In genomic region chr7:154308928-154309327, GRCh38 we compare ENCODE assay signal across 26 cellular contexts.
"Had no signal": no experiment of that assay in that cellular context is flagged by ENCODE, and none has a peak within 500 bp of the region (broad histone marks: within the 10 kb centered on the region; RNA-seq: fewer than 3 reads in every experiment).

No MANE protein-coding gene starts in this region.

- H3K27me3 ChIP-seq: colonic mucosa had no signal

- H2AFZ ChIP-seq: hepatocyte had no signal

- H3K9me3 ChIP-seq: colonic mucosa, esophagus squamous epithelium, gastrocnemius medialis, left lung, lower lobe of right lung had no signal

- H3K4me3 ChIP-seq: colonic mucosa, esophagus squamous epithelium, gastrocnemius medialis, hepatocyte, left lung, lower lobe of right lung had no signal

- H3K36me3 Mint-ChIP-seq: naive thymus-derived CD4-positive, alpha-beta T cell had no signal

- FAIRE-seq: endometrium, islet of Langerhans, keratinocyte had no signal

- ATAC-seq: effector memory CD8-positive, alpha-beta T cell; esophagus mucosa; gastrocnemius medialis; left cardiac atrium; left lung; left ventricle myocardium superior; lower lobe of right lung; naive thymus-derived CD4-positive, alpha-beta T cell had no signal

- H3K27me3 Mint-ChIP-seq: effector memory CD8-positive, alpha-beta T cell had no signal

- H3K27ac ChIP-seq: colonic mucosa, epithelial cell of prostate, esophagus squamous epithelium, gastrocnemius medialis, hepatocyte, left lung, lower lobe of right lung had no signal

- H3K36me3 ChIP-seq: colonic mucosa, esophagus squamous epithelium, gastrocnemius medialis, left lung, lower lobe of right lung had no signal

- H3K79me2 ChIP-seq: hepatocyte had no signal

- DNase-seq: colonic mucosa; cortex of kidney; effector CD8-positive, alpha-beta T cell; effector memory CD8-positive, alpha-beta T cell; erythroblast; esophagus squamous epithelium; foreskin fibroblast; foreskin melanocyte; gastrocnemius medialis; glutamatergic neuron; hypothalamus; left cardiac atrium; left lung; left ventricle myocardium superior; lower lobe of right lung; mesenchymal stem cell; midbrain; naive thymus-derived CD4-positive, alpha-beta T cell had no signal

- H3K4me2 ChIP-seq: hepatocyte had no signal

- H3K4me1 ChIP-seq: colonic mucosa, esophagus squamous epithelium, gastrocnemius medialis, left lung, lower lobe of right lung had no signal

- H3K27ac Mint-ChIP-seq: dendritic cell treated with granulocyte-macrophage colony-stimulating factor and Interleukin-4, amounts not matched to agents 40 ng/mL and 50 ng/mL, for 4 days; effector memory CD8-positive, alpha-beta T cell; endodermal cell; naive thymus-derived CD4-positive, alpha-beta T cell had no signal

- H3K9me3 Mint-ChIP-seq: dendritic cell treated with granulocyte-macrophage colony-stimulating factor and Interleukin-4, amounts not matched to agents 40 ng/mL and 50 ng/mL, for 4 days; endodermal cell had no signal

- H3K4me1 Mint-ChIP-seq: naive thymus-derived CD4-positive, alpha-beta T cell had no signal

- H3K4me3 Mint-ChIP-seq: dendritic cell treated with granulocyte-macrophage colony-stimulating factor and Interleukin-4, amounts not matched to agents 40 ng/mL and 50 ng/mL, for 4 days; effector memory CD8-positive, alpha-beta T cell; endodermal cell; naive thymus-derived CD4-positive, alpha-beta T cell had no signal
